10 cellular contexts compared by ENCODE assay signal in the genomic region with DNA sequence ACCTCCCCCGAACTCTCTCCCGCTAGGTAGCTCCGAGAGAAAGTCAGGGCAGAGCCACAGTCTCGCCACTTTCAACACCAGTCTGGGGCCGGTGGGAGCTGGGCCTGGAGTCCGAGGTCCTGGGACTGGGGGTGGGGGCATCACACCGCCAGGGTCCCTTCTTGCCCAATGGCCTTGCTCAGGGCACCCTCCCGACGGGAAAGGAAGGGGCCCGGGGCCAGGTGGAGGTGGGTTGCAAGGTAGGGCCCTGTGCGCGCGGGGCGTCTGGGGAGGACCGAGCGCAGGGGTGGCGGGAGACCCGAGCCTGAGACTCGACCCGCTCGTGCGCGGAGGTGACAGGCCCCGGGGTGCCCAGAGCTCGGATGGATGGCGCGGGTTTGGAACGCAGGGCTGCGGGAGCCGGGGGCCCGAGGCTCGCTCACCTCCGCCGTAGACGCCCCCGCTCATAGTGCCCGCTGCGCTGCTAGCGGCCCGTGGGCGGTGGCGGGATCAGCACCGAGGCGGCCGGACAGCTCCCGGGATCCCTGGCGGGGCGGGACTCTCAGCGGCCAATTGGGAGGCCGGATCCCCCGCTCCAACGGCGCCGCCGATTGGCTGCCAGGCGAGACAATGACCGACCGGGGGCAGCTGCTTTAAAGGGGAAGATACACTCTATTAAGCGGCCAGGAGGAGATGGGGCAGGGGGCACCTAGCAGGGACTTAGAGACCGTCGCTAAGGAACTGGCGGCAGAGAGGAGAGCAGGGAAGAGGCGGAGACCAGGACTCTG. TPM values are rescaled to one million over a fixed set of nuclear protein-coding genes. Genes with fewer than 3 reads are reported as not detected.
DNase-seq lines count a peak whose midpoint lies in the region; ATAC-seq, FAIRE-seq and TF ChIP-seq lines count a peak whose summit lies in the region.
"Had no signal": no experiment of that assay in that cellular context is flagged by ENCODE, and none has a peak within 500 bp of the region (broad histone marks: within the 10 kb centered on the region; RNA-seq: fewer than 3 reads in every experiment).

A gene (minus strand): TSS at position 541 of the 767 bp plus-strand sequence. CDS start 94 bp downstream, at position 447.

- H3K27ac Mint-ChIP-seq in astrocyte (ENCODE audit: unreplicated experiment) = no peak within 1 kb of the TSS

- peak within 1 kb of the TSS; percentile 34; the same call in 1 of the 2 replicates for H3K27ac ChIP-seq in 22Rv1
- H3K27ac ChIP-seq in astrocyte (ENCODE audit: low read depth, low read length) = no peak within 1 kb of the TSS
- H3K27ac ChIP-seq: BLaER1, SJSA1 had no signal

- H3K9me3 ChIP-seq in astrocyte (ENCODE audit: insufficient read depth, low read depth, low read length) = no peaks in the 10 kb centered on the region

- no peaks in the 10 kb centered on the region for H3K4me1 Mint-ChIP-seq in astrocyte (ENCODE audit: low read depth, unreplicated experiment)

- no peak within 1 kb of the TSS for H3K9ac ChIP-seq in astrocyte (ENCODE audit: low read length)
- H3K9ac ChIP-seq: BLaER1 had no signal

- FAIRE-seq in astrocyte (lab: Jason Lieb, UNC) = no peak

- H3K27me3 Mint-ChIP-seq in astrocyte (ENCODE audit: low read depth, unreplicated experiment) = peaks cover 36% of the 10 kb centered on the region

- TF ChIP-seq CTCF in 22Rv1 (IDR thresholded peaks at IDR 0.05) (no peak), astrocyte (IDR thresholded peaks at IDR 0.05; ENCODE audit: insufficient read depth, low read depth, low read length) (no peak)

- ATAC-seq in HG03108 (IDR thresholded peaks at IDR 0.05; ENCODE audit: unreplicated experiment) = no peak

- H3K4me3 Mint-ChIP-seq in astrocyte (ENCODE audit: unreplicated experiment) = no peak within 1 kb of the TSS

- no peaks in the 10 kb centered on the region for H3K36me3 ChIP-seq in astrocyte (ENCODE audit: insufficient read depth, low read length)
- H3K36me3 ChIP-seq: BLaER1, SJSA1 had no signal

- DNase-seq in HuH-7.5 (ENCODE audit: low spot score) (peak; percentile 89), RPMI7951 (ENCODE audit: low read depth) (peak; percentile 57), astrocyte (ENCODE audit: low read depth) (no peak), iris pigment epithelial cell (ENCODE audit: low read depth) (peak; percentile 26), HPDE6-E6E7 (ENCODE audit: extremely low spot score) (no peak)
- peak in 2 of 3 donors; percentile 49 to 54 for DNase-seq in stimulated activated CD4-positive, alpha-beta T cell treated with anti-CD3 and anti-CD28 coated beads, TNF-alpha, amount 100 ng/mL, for 48 hours (ENCODE audit: low read depth in 3 of 3)

- H3K27me3 ChIP-seq in astrocyte (ENCODE audit: insufficient read depth, low read length) = peaks cover 3% of the 10 kb centered on the region

- no peak within 1 kb of the TSS for H2AFZ ChIP-seq in astrocyte (ENCODE audit: low read depth, low read length)

- peak within 1 kb of the TSS; percentile 39 for H3K4me2 ChIP-seq in astrocyte (ENCODE audit: low read length)
- H3K4me2 ChIP-seq: BLaER1 had no signal

- H3K36me3 Mint-ChIP-seq in astrocyte (ENCODE audit: low read depth, unreplicated experiment) = peaks cover 2% of the 10 kb centered on the region

- no peak within 1 kb of the TSS for H3K4me3 ChIP-seq in astrocyte (ENCODE audit: insufficient read depth, low read depth, low read length)
- H3K4me3 ChIP-seq: BLaER1, SJSA1 had no signal

- no peaks in the 10 kb centered on the region for H3K9me3 Mint-ChIP-seq in astrocyte (ENCODE audit: unreplicated experiment)

- no peaks in the 10 kb centered on the region for H4K20me1 ChIP-seq in astrocyte (ENCODE audit: insufficient read depth, low read length)
- H4K20me1 ChIP-seq: BLaER1 had no signal

- H3K79me2 ChIP-seq in astrocyte (ENCODE audit: insufficient read depth, low read length) = no peaks in the 10 kb centered on the region

- no peaks in the 10 kb centered on the region for H3K4me1 ChIP-seq in astrocyte (ENCODE audit: insufficient read depth, low read length)
- H3K4me1 ChIP-seq: BLaER1, SJSA1 had no signal

RNA-seq across cellular contexts. Expression of the gene that starts here (rescaled TPM):
- not detected in 2 replicates for total RNA-seq in RPMI7951 (2014; rRNA removed; shearing (Covaris generic))
- not detected in 2 replicates for total RNA-seq in astrocyte
- total RNA-seq: SJSA1 had no signal

Comparison
In these comparisons a context has a peak if more than half of its experiments do, and no peak if none do; other contexts are left out.
1. Peak in DNase-seq in RPMI7951; RNA of the gene not detected or under 1 TPM.
2. DNase-seq: peak in HuH-7.5 (single experiment), iris pigment epithelial cell (single experiment) and stimulated activated CD4-positive, alpha-beta T cell treated with anti-CD3 and anti-CD28 coated beads, TNF-alpha, amount 100 ng/mL, for 48 hours (2 of 3); none in astrocyte (single experiment) and HPDE6-E6E7 (single experiment).